Comparison of ENCODE assay signal across 8 cellular contexts in the genomic region with DNA sequence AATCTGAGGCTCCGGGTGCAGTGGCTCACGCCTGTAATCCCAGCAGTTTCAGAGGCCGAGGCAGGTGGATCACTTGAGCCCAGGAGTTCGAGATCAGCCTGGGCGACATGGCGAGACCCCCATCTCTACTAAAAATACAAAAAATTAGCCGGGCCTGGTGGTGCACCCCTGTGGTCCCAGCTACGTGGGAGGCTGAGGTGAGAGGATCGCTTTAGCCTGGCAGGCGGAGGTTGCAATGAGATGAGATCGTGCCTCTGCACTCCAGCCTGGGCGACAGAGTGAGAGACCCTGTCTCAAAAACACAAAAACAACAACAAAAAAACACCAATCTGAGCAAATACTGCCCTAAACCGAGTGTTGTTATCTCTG. TPM values are rescaled to one million over a fixed set of nuclear protein-coding genes. Genes with fewer than 3 reads are reported as not detected.
DNase-seq lines count a peak whose midpoint lies in the region; ATAC-seq and TF ChIP-seq lines count a peak whose summit lies in the region.
"Not testable (repeated sequence)": the region's sequence is repeated elsewhere in the genome, so short reads cannot be mapped to it uniquely, and the experiment has no call there.

No MANE protein-coding gene starts in this region.

- peaks cover 23% of the 10 kb centered on the region; the same call in 2 of the 3 replicates for H3K4me1 Mint-ChIP-seq in GM23338
- peaks cover 29% of the 10 kb centered on the region for H3K4me1 Mint-ChIP-seq in activated T-helper 2 cell treated with anti-CD3 and anti-CD28 coated beads, Interferon-gamma antibody, Interleukin-2, Interleukin-4, amounts not matched to agents 10 μg/mL and 5 μg/mL and 100 μg/mL, durations not matched to agents 14 hours and 24 hours and 36 hours (ENCODE audit: low read depth)
- peaks cover 19 to 34% (median 29%) of the 10 kb centered on the region in 7 donors for H3K4me1 Mint-ChIP-seq in naive thymus-derived CD4-positive, alpha-beta T cell
- peaks cover 20 to 26% of the 10 kb centered on the region in 2 donors for H3K4me1 Mint-ChIP-seq in stimulated activated naive B cell treated with anti-CD40 and anti-IgM and Interleukin-4, amounts not matched to agents 10 μg/mL and 1 μg/mL and 100 μg/mL, for 72 hours

- H3K4me1 ChIP-seq in GM23338 (ENCODE audit: insufficient read depth) = peaks cover 20% of the 10 kb centered on the region
- peaks cover 12% of the 10 kb centered on the region; the same call in 1 of the 2 replicates for H3K4me1 ChIP-seq in OCI-LY3 (ENCODE audit: low read length)
- not testable (repeated sequence) for H3K4me1 ChIP-seq in hepatocyte (ENCODE audit: insufficient read depth)
- peaks cover 13 to 18% of the 10 kb centered on the region in 2 donors for H3K4me1 ChIP-seq in naive thymus-derived CD4-positive, alpha-beta T cell (ENCODE audit: control insufficient read depth in 2 of 2, insufficient read depth in 2 of 2, low read length in 2 of 2)

- peak overlapping the region; percentile 92 for H3K27ac Mint-ChIP-seq in GM23338
- H3K27ac Mint-ChIP-seq in activated T-helper 2 cell treated with anti-CD3 and anti-CD28 coated beads, Interferon-gamma antibody, Interleukin-2, Interleukin-4, amounts not matched to agents 10 μg/mL and 5 μg/mL and 100 μg/mL, durations not matched to agents 14 hours and 24 hours and 36 hours = peak overlapping the region; percentile 89
- H3K27ac Mint-ChIP-seq in naive thymus-derived CD4-positive, alpha-beta T cell = peak overlapping the region; percentile 96 to 100 (median 99)
- peak overlapping the region; percentile 95 for H3K27ac Mint-ChIP-seq in stimulated activated naive B cell treated with anti-CD40 and anti-IgM and Interleukin-4, amounts not matched to agents 10 μg/mL and 1 μg/mL and 100 μg/mL, for 72 hours

- H3K4me2 ChIP-seq in GM23338 (peak overlapping the region; percentile 60), OCI-LY3 (ENCODE audit: low read length) (peak overlapping the region; percentile 91), hepatocyte (peak overlapping the region; percentile 96)

- H3K9ac ChIP-seq in OCI-LY3 (ENCODE audit: low read length) = peak overlapping the region; percentile 80

- H2AFZ ChIP-seq in GM23338 (peak overlapping the region; percentile 43), OCI-LY3 (ENCODE audit: low read depth, low read length) (peak overlapping the region; percentile 98), hepatocyte (peak overlapping the region; percentile 53)

- not testable (repeated sequence) for H3F3A ChIP-seq in GM23338 (replicated peaks; ENCODE audit: low read depth)

- not testable (repeated sequence) for TF ChIP-seq CTCF in AG04450 (IDR thresholded peaks at IDR 0.05; ENCODE audit: low read depth, low read length); GM23338 (conservative IDR thresholded peaks at IDR 0.05; ENCODE audit: low read depth in 2 of 2); OCI-LY3 (IDR thresholded peaks at IDR 0.05; ENCODE audit: low read depth, low read length); dorsolateral prefrontal cortex (IDR thresholded peaks at IDR 0.05 in 54 of 56, conservative IDR thresholded peaks at IDR 0.05 in 2 of 56; ENCODE audit: low read depth in 1 of 56, partially characterized antibody in 56 of 56); hepatocyte (IDR thresholded peaks at IDR 0.05; ENCODE audit: poor library complexity)

- H4K20me1 ChIP-seq in GM23338 (replicated peaks; ENCODE audit: insufficient read depth); OCI-LY3 (ENCODE audit: insufficient read depth, low read length); hepatocyte (ENCODE audit: insufficient read depth, poor library complexity, severe bottlenecking): not testable (repeated sequence)

- peak overlapping the region; percentile 82 for H3K4me3 Mint-ChIP-seq in GM23338
- H3K4me3 Mint-ChIP-seq in activated T-helper 2 cell treated with anti-CD3 and anti-CD28 coated beads, Interferon-gamma antibody, Interleukin-2, Interleukin-4, amounts not matched to agents 10 μg/mL and 5 μg/mL and 100 μg/mL, durations not matched to agents 14 hours and 24 hours and 36 hours (ENCODE audit: low read depth) = peak overlapping the region; percentile 84
- peak overlapping the region; percentile 89 to 100 (median 96) for H3K4me3 Mint-ChIP-seq in naive thymus-derived CD4-positive, alpha-beta T cell
- H3K4me3 Mint-ChIP-seq in stimulated activated naive B cell treated with anti-CD40 and anti-IgM and Interleukin-4, amounts not matched to agents 10 μg/mL and 1 μg/mL and 100 μg/mL, for 72 hours = peak overlapping the region; percentile 91 to 93

- not testable (repeated sequence) for ATAC-seq in GM23338
- ATAC-seq in naive thymus-derived CD4-positive, alpha-beta T cell = peak; percentile 0
- ATAC-seq in stimulated activated naive B cell treated with anti-CD40 and anti-IgM and Interleukin-4, amounts not matched to agents 10 μg/mL and 1 μg/mL and 100 μg/mL, for 72 hours (replicated peaks) = peak; percentile 1 to 3

- not testable (repeated sequence) for H3K9me3 Mint-ChIP-seq in GM23338; activated T-helper 2 cell treated with anti-CD3 and anti-CD28 coated beads, Interferon-gamma antibody, Interleukin-2, Interleukin-4, amounts not matched to agents 10 μg/mL and 5 μg/mL and 100 μg/mL, durations not matched to agents 14 hours and 24 hours and 36 hours; naive thymus-derived CD4-positive, alpha-beta T cell; stimulated activated naive B cell treated with anti-CD40 and anti-IgM and Interleukin-4, amounts not matched to agents 10 μg/mL and 1 μg/mL and 100 μg/mL, for 72 hours

- not testable (repeated sequence) for H3K36me3 Mint-ChIP-seq in GM23338 (ENCODE audit: low read depth); activated T-helper 2 cell treated with anti-CD3 and anti-CD28 coated beads, Interferon-gamma antibody, Interleukin-2, Interleukin-4, amounts not matched to agents 10 μg/mL and 5 μg/mL and 100 μg/mL, durations not matched to agents 14 hours and 24 hours and 36 hours (ENCODE audit: low read depth); stimulated activated naive B cell treated with anti-CD40 and anti-IgM and Interleukin-4, amounts not matched to agents 10 μg/mL and 1 μg/mL and 100 μg/mL, for 72 hours
- H3K36me3 Mint-ChIP-seq in naive thymus-derived CD4-positive, alpha-beta T cell = peaks cover 0 to 17% (median 0%) of the 10 kb centered on the region in 5 donors

- CTCF ChIA-PET in AG04450 (lab: Charles Lee) = interaction anchor here (1.6 kb wide), 1 partner anchor 11 kb away, joined by 11 read pairs; no protein-coding TSS in a partner anchor
- CTCF ChIA-PET in naive thymus-derived CD4-positive, alpha-beta T cell (lab: Charles Lee) = interaction anchor here (1.2 kb wide), 3 partner anchors 9 to 51 kb away, joined by 3 to 4 read pairs (median 3); no protein-coding TSS in a partner anchor

- H3K4me3 ChIP-seq in AG04450 (ENCODE audit: low read depth, low read length) = peak overlapping the region; percentile 71
- peak overlapping the region; percentile 76 for H3K4me3 ChIP-seq in GM23338
- peak overlapping the region; percentile 92 for H3K4me3 ChIP-seq in OCI-LY3 (ENCODE audit: low read length)
- H3K4me3 ChIP-seq in dorsolateral prefrontal cortex = peak overlapping the region; percentile 29 to 82 (median 67)
- H3K4me3 ChIP-seq in hepatocyte = peak overlapping the region; percentile 28
- peak overlapping the region; percentile 95 for H3K4me3 ChIP-seq in naive thymus-derived CD4-positive, alpha-beta T cell (ENCODE audit: low read length)

- not testable (repeated sequence) for H3K9me3 ChIP-seq in AG04450 (ENCODE audit: control insufficient read depth, insufficient read depth, low read length); OCI-LY3 (ENCODE audit: insufficient read depth, low read length); hepatocyte (ENCODE audit: low read depth); naive thymus-derived CD4-positive, alpha-beta T cell (ENCODE audit: control insufficient read depth in 2 of 3, low read length in 3 of 3)

- peaks cover 36% of the 10 kb centered on the region for H3K27me3 Mint-ChIP-seq in GM23338 (ENCODE audit: insufficient read depth, low read depth, poor library complexity)
- not testable (repeated sequence) for H3K27me3 Mint-ChIP-seq in activated T-helper 2 cell treated with anti-CD3 and anti-CD28 coated beads, Interferon-gamma antibody, Interleukin-2, Interleukin-4, amounts not matched to agents 10 μg/mL and 5 μg/mL and 100 μg/mL, durations not matched to agents 14 hours and 24 hours and 36 hours (ENCODE audit: low read depth); naive thymus-derived CD4-positive, alpha-beta T cell; stimulated activated naive B cell treated with anti-CD40 and anti-IgM and Interleukin-4, amounts not matched to agents 10 μg/mL and 1 μg/mL and 100 μg/mL, for 72 hours

- DNase-seq in AG04450 (ENCODE audit: low read depth, low spot score); GM23338 (ENCODE audit: low spot score); activated T-helper 2 cell treated with anti-CD3 and anti-CD28 coated beads, Interferon-gamma antibody, Interleukin-2, Interleukin-4, amounts not matched to agents 10 μg/mL and 5 μg/mL and 100 μg/mL, durations not matched to agents 14 hours and 24 hours and 36 hours (ENCODE audit: low spot score); dorsolateral prefrontal cortex; hepatocyte (ENCODE audit: low spot score); stimulated activated naive B cell treated with anti-CD40 and anti-IgM and Interleukin-4, amounts not matched to agents 10 μg/mL and 1 μg/mL and 100 μg/mL, for 72 hours: not testable (repeated sequence)
- DNase-seq in naive thymus-derived CD4-positive, alpha-beta T cell = peak in 2 of 9 donors; percentile 6 to 25

- H3K36me3 ChIP-seq in GM23338 (ENCODE audit: insufficient read depth); OCI-LY3 (replicated peaks; ENCODE audit: low read depth, low read length); hepatocyte (replicated peaks; ENCODE audit: insufficient read depth, low read depth); naive thymus-derived CD4-positive, alpha-beta T cell (ENCODE audit: control insufficient read depth in 2 of 3, insufficient read depth in 3 of 3, low read length in 3 of 3): not testable (repeated sequence)

- H3K79me2 ChIP-seq in GM23338 (replicated peaks; ENCODE audit: insufficient read depth); OCI-LY3 (ENCODE audit: low read length); hepatocyte: not testable (repeated sequence)

- intact Hi-C loops in activated T-helper 2 cell treated with anti-CD3 and anti-CD28 coated beads, Interferon-gamma antibody, Interleukin-2, Interleukin-4, amounts not matched to agents 10 μg/mL and 5 μg/mL and 100 μg/mL, durations not matched to agents 14 hours and 24 hours and 36 hours (cut with micrococcal nuclease) = loop anchor here (1.0 to 10.0 kb wide), 2 partner anchors 7 to 192 kb away; a partner anchor contains a TSS
- intact Hi-C loops in dorsolateral prefrontal cortex (cut with DNase I) = loop anchor here in 1 of 2 donors (10.0 kb wide), 1 partner anchor 52 kb away; no protein-coding TSS in a partner anchor
- intact Hi-C loops in naive thymus-derived CD4-positive, alpha-beta T cell (cut with micrococcal nuclease) = loop anchor here (1.0 to 10.0 kb wide), 10 partner anchors 9 to 362 kb away; a partner anchor contains a TSS

- POLR2A ChIA-PET in AG04450 (lab: Yijun Ruan, JAX) = interaction anchor here (0.6 to 1.0 kb wide), 2 partner anchors 11 to 72 kb away, joined by 3 read pairs; no protein-coding TSS in a partner anchor
- POLR2A ChIA-PET in naive thymus-derived CD4-positive, alpha-beta T cell (lab: Charles Lee) = interaction anchor here (1.1 to 2.3 kb wide), 3 partner anchors 11 to 51 kb away, joined by 5 to 10 read pairs (median 6); no protein-coding TSS in a partner anchor

- H3K27me3 ChIP-seq in AG04450 (ENCODE audit: control insufficient read depth, insufficient read depth, low read length); OCI-LY3 (ENCODE audit: low read depth, low read length); dorsolateral prefrontal cortex; hepatocyte; naive thymus-derived CD4-positive, alpha-beta T cell (ENCODE audit: control insufficient read depth in 2 of 2, insufficient read depth in 2 of 2, low read length in 2 of 2): not testable (repeated sequence)
- H3K27me3 ChIP-seq in GM23338 (ENCODE audit: insufficient read depth) = peaks cover 31% of the 10 kb centered on the region; the same call in 1 of the 2 replicates

- 78% methylated on average over 13 of the region's 13 CpGs for WGBS in hepatocyte (ENCODE audit: low lambda C conversion rate, missing lambda C conversion rate)

- not testable (repeated sequence) for H3K9me2 ChIP-seq in GM23338 (ENCODE audit: insufficient read depth); hepatocyte (replicated peaks; ENCODE audit: insufficient read depth)

- H3K27ac ChIP-seq in AG04450 (ENCODE audit: low read depth, low read length) = not testable (repeated sequence)
- H3K27ac ChIP-seq in GM23338 (ENCODE audit: low read depth) (peak overlapping the region; percentile 63), OCI-LY3 (ENCODE audit: low read length) (peak overlapping the region; percentile 55), dorsolateral prefrontal cortex (peak overlapping the region in 55 of 59 donors; percentile 32 to 94 (median 79)), hepatocyte (peak overlapping the region; percentile 72)
- H3K27ac ChIP-seq in naive thymus-derived CD4-positive, alpha-beta T cell (ENCODE audit: low read depth, low read length) = peak overlapping the region; percentile 83

RNA-seq across cellular contexts. Expression of a gene that starts 0.6 kb away (rescaled TPM):
- 22.4 and 36.0 TPM in 2 replicates for polyA plus RNA-seq in AG04450 (2011; rRNA removed)
- 3.3 and 4.9 TPM in 2 replicates for polyA minus RNA-seq in AG04450 (2011; rRNA and poly(A)+ RNA removed)
- 52.9 and 65.3 TPM in 2 replicates for total RNA-seq in GM23338 (2014; rRNA removed; shearing (Covaris generic))
- 101 and 113 TPM in 2 replicates for polyA plus RNA-seq in GM23338 (2016; fragmentation: Nextera tagmentation; extraction: Ambion mirVana)
- total RNA-seq in activated T-helper 2 cell treated with anti-CD3 and anti-CD28 coated beads, Interferon-gamma antibody, Interleukin-2, Interleukin-4, amounts not matched to agents 10 μg/mL and 5 μg/mL and 100 μg/mL, durations not matched to agents 14 hours and 24 hours and 36 hours = 31.9 and 33.8 TPM in 2 replicates
- 100 to 1,000 TPM in 3 of 120 experiments, 10 to 100 TPM in 113, 1 to 10 TPM in 4; 6.0 to 422 (median 18.9) TPM for total RNA-seq in dorsolateral prefrontal cortex
- total RNA-seq in hepatocyte = 62.3 and 86.0 TPM in 2 replicates
- polyA plus RNA-seq in hepatocyte = 88.5 and 89.6 TPM in 2 replicates
- 100 to 1,000 TPM in 1 of 5 experiments, 10 to 100 TPM in 4; 17.4 to 227 (median 25.4) TPM for total RNA-seq in naive thymus-derived CD4-positive, alpha-beta T cell
- polyA plus RNA-seq in naive thymus-derived CD4-positive, alpha-beta T cell = 100 to 1,000 TPM; 114 to 218 TPM

RNA-seq across cellular contexts. Expression of a gene that starts 7.2 kb away (rescaled TPM):
- polyA plus RNA-seq in AG04450 (2011; rRNA removed) (28.3 and 37.4 TPM in 2 replicates), GM23338 (2016; fragmentation: Nextera tagmentation; extraction: Ambion mirVana) (12.3 and 13.2 TPM in 2 replicates), hepatocyte (53.3 and 61.2 TPM in 2 replicates)
- 21.9 and 22.5 TPM in 2 replicates for polyA minus RNA-seq in AG04450 (2011; rRNA and poly(A)+ RNA removed)
- 144 and 185 TPM in 2 replicates for total RNA-seq in GM23338 (2014; rRNA removed; shearing (Covaris generic))
- 27.6 and 29.2 TPM in 2 replicates for total RNA-seq in activated T-helper 2 cell treated with anti-CD3 and anti-CD28 coated beads, Interferon-gamma antibody, Interleukin-2, Interleukin-4, amounts not matched to agents 10 μg/mL and 5 μg/mL and 100 μg/mL, durations not matched to agents 14 hours and 24 hours and 36 hours
- total RNA-seq in dorsolateral prefrontal cortex (100 to 1,000 TPM in 70 of 120 experiments, 10 to 100 TPM in 50; 67.4 to 194 (median 105) TPM), hepatocyte (51.8 and 81.8 TPM in 2 replicates)
- 10 to 100 TPM in 1 of 5 experiments, 1 to 10 TPM in 4; 1.8 to 10.9 (median 4.9) TPM for total RNA-seq in naive thymus-derived CD4-positive, alpha-beta T cell
- polyA plus RNA-seq in naive thymus-derived CD4-positive, alpha-beta T cell = 1 to 10 TPM in 1 of 2 donors, under 1 TPM in 1; 0.19 to 1.2 TPM

RNA-seq across cellular contexts. Expression of a gene that starts 12.8 kb away (rescaled TPM):
- polyA plus RNA-seq in AG04450 (2011; rRNA removed) = 0.68 and 0.76 TPM in 2 replicates
- 0.51 and 0.74 TPM in 2 replicates for polyA minus RNA-seq in AG04450 (2011; rRNA and poly(A)+ RNA removed)
- total RNA-seq in GM23338 (2014; rRNA removed; shearing (Covaris generic)) = 2.3 and 4.8 TPM in 2 replicates
- 6.7 and 7.9 TPM in 2 replicates for polyA plus RNA-seq in GM23338 (2016; fragmentation: Nextera tagmentation; extraction: Ambion mirVana)
- 2.0 and 3.1 TPM in 2 replicates for total RNA-seq in activated T-helper 2 cell treated with anti-CD3 and anti-CD28 coated beads, Interferon-gamma antibody, Interleukin-2, Interleukin-4, amounts not matched to agents 10 μg/mL and 5 μg/mL and 100 μg/mL, durations not matched to agents 14 hours and 24 hours and 36 hours
- total RNA-seq in dorsolateral prefrontal cortex = 10 to 100 TPM in 119 of 120 experiments, 1 to 10 TPM in 1; 8.9 to 60.0 (median 25.0) TPM
- 21.4 and 28.7 TPM in 2 replicates for total RNA-seq in hepatocyte
- polyA plus RNA-seq in hepatocyte = 74.5 and 107 TPM in 2 replicates
- 10 to 100 TPM in 2 of 5 experiments, under 1 TPM in 1, not detected in 2; 0.22 to 35.0 (median 18.8) TPM for total RNA-seq in naive thymus-derived CD4-positive, alpha-beta T cell
- polyA plus RNA-seq in naive thymus-derived CD4-positive, alpha-beta T cell = 1 to 10 TPM in 1 of 2 donors, under 1 TPM in 1; 0.61 to 1.8 TPM

RNA-seq across cellular contexts. Expression of a gene that starts 30.8 kb away (rescaled TPM):
- polyA plus RNA-seq in AG04450 (2011; rRNA removed) = not detected in 2 replicates
- 0.37 TPM in 1 of 2 replicates, not detected in the other for polyA minus RNA-seq in AG04450 (2011; rRNA and poly(A)+ RNA removed)
- not detected in 2 replicates for total RNA-seq in GM23338 (2014; rRNA removed; shearing (Covaris generic))
- 0.66 and 1.1 TPM in 2 replicates for polyA plus RNA-seq in GM23338 (2016; fragmentation: Nextera tagmentation; extraction: Ambion mirVana)
- not detected in 2 replicates for total RNA-seq in activated T-helper 2 cell treated with anti-CD3 and anti-CD28 coated beads, Interferon-gamma antibody, Interleukin-2, Interleukin-4, amounts not matched to agents 10 μg/mL and 5 μg/mL and 100 μg/mL, durations not matched to agents 14 hours and 24 hours and 36 hours
- 1 to 10 TPM in 6 of 120 experiments, under 1 TPM in 63, not detected in 51; 0.13 to 1.8 (median 0.43) TPM for total RNA-seq in dorsolateral prefrontal cortex
- total RNA-seq in hepatocyte = not detected in 2 replicates
- polyA plus RNA-seq in hepatocyte = 1.3 and 1.6 TPM in 2 replicates
- total RNA-seq in naive thymus-derived CD4-positive, alpha-beta T cell = not detected
- polyA plus RNA-seq in naive thymus-derived CD4-positive, alpha-beta T cell = not detected

RNA-seq across cellular contexts. Expression of a gene that starts 46.4 kb away (rescaled TPM):
- polyA plus RNA-seq in AG04450 (2011; rRNA removed) (0.06 and 0.15 TPM in 2 replicates), GM23338 (2016; fragmentation: Nextera tagmentation; extraction: Ambion mirVana) (0.94 and 1.4 TPM in 2 replicates), hepatocyte (2.4 and 5.6 TPM in 2 replicates)
- polyA minus RNA-seq in AG04450 (2011; rRNA and poly(A)+ RNA removed) = 0.09 and 0.14 TPM in 2 replicates
- total RNA-seq in GM23338 (2014; rRNA removed; shearing (Covaris generic)) = 2.2 and 3.3 TPM in 2 replicates
- total RNA-seq in activated T-helper 2 cell treated with anti-CD3 and anti-CD28 coated beads, Interferon-gamma antibody, Interleukin-2, Interleukin-4, amounts not matched to agents 10 μg/mL and 5 μg/mL and 100 μg/mL, durations not matched to agents 14 hours and 24 hours and 36 hours = 3.7 and 4.0 TPM in 2 replicates
- total RNA-seq in dorsolateral prefrontal cortex (under 1 TPM in 3 of 120 experiments, not detected in 117; 0.36 to 0.58 (median 0.43) TPM), hepatocyte (0.60 and 0.72 TPM in 2 replicates)
- total RNA-seq in naive thymus-derived CD4-positive, alpha-beta T cell = 1 to 10 TPM in 3 of 5 experiments, under 1 TPM in 2; 0.24 to 3.0 (median 1.0) TPM
- polyA plus RNA-seq in naive thymus-derived CD4-positive, alpha-beta T cell = under 1 TPM in 1 of 2 donors, not detected in 1; 0.18 TPM

Comparison
In these comparisons a context has a peak if more than half of its experiments do, and no peak if none do; other contexts are left out.
1. H3K4me3 ChIP-seq: peak in every context shown above with its lines; median percentile 95 in naive thymus-derived CD4-positive, alpha-beta T cell; 92 in OCI-LY3; 76 in GM23338; 71 in AG04450; 67 in dorsolateral prefrontal cortex; 28 in hepatocyte.
2. H2AFZ ChIP-seq: peak in every context shown above with its lines; median percentile 98 in OCI-LY3; 53 in hepatocyte; 43 in GM23338.